In genomic region chr19:17883627-17884413, GRCh38 we compare ENCODE assay signal across 1 cellular context.
TF ChIP-seq lines count a peak whose summit lies in the region.

No MANE protein-coding gene starts in this region.

TF ChIP-seq in K562, 482 proteins besides CTCF, POLR2A, EP300 and RAD21:
- TF ChIP-seq, protein P1, sequence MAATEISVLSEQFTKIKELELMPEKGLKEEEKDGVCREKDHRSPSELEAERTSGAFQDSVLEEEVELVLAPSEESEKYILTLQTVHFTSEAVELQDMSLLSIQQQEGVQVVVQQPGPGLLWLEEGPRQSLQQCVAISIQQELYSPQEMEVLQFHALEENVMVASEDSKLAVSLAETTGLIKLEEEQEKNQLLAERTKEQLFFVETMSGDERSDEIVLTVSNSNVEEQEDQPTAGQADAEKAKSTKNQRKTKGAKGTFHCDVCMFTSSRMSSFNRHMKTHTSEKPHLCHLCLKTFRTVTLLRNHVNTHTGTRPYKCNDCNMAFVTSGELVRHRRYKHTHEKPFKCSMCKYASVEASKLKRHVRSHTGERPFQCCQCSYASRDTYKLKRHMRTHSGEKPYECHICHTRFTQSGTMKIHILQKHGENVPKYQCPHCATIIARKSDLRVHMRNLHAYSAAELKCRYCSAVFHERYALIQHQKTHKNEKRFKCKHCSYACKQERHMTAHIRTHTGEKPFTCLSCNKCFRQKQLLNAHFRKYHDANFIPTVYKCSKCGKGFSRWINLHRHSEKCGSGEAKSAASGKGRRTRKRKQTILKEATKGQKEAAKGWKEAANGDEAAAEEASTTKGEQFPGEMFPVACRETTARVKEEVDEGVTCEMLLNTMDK (IDR thresholded peaks at IDR 0.05; ENCODE audit: borderline replicate concordance, insufficient read depth, low read depth, low read length, poor library complexity, severe bottlenecking), result peak; percentile 11
- TF ChIP-seq SMARCA5 (IDR thresholded peaks at IDR 0.05) (peak; percentile 86), ADNP (tag; IDR thresholded peaks at IDR 0.05) (peak; percentile 50; the same call in 1 of the 2 replicates), HMGN3 (IDR thresholded peaks at IDR 0.05; ENCODE audit: borderline replicate concordance, extremely low read depth, insufficient read length, low read depth, low read length) (peak; percentile 36), BCOR (IDR thresholded peaks at IDR 0.05) (peak; percentile 91), ZNF695 (CRISPR knock-in tag; IDR thresholded peaks at IDR 0.05) (no peak), ILF3 (IDR thresholded peaks at IDR 0.05; ENCODE audit: borderline replicate concordance) (no peak), FUS (optimal IDR thresholded peaks at IDR 0.05; ENCODE audit: low read depth, low read length) (no peak), ZNF133 (CRISPR knock-in tag; IDR thresholded peaks at IDR 0.05) (no peak), CHD2 (IDR thresholded peaks at IDR 0.05; ENCODE audit: low read depth, low read length) (peak; percentile 90), EHMT2 (IDR thresholded peaks at IDR 0.05) (no peak), RBM22 (IDR thresholded peaks at IDR 0.05; ENCODE audit: low read depth, low read length, poor library complexity, severe bottlenecking) (no peak), RBM25 (IDR thresholded peaks at IDR 0.05; ENCODE audit: low read depth, low read length, severe bottlenecking) (peak; percentile 90), CBX1 (IDR thresholded peaks at IDR 0.05; ENCODE audit: low read depth) (0 out of 2 replicates have a peak, but pooled peaks have one; percentile 39), SMAD2 (IDR thresholded peaks at IDR 0.05; ENCODE audit: low read depth, low read length) (no peak), MBD2 (IDR thresholded peaks at IDR 0.05; ENCODE audit: borderline replicate concordance, low read depth) (no peak), ZNF124 (CRISPR knock-in tag; IDR thresholded peaks at IDR 0.05) (no peak), KDM5B (IDR thresholded peaks at IDR 0.05; ENCODE audit: insufficient replicate concordance, low read depth, low read length) (no peak), GABPA (tag; conservative IDR thresholded peaks at IDR 0.05; ENCODE audit: low read depth) (no peak), KDM1A (IDR thresholded peaks at IDR 0.05) (peak; percentile 61 to 74; a peak in 3 of 4 replicates)
- TF ChIP-seq, protein P2, sequence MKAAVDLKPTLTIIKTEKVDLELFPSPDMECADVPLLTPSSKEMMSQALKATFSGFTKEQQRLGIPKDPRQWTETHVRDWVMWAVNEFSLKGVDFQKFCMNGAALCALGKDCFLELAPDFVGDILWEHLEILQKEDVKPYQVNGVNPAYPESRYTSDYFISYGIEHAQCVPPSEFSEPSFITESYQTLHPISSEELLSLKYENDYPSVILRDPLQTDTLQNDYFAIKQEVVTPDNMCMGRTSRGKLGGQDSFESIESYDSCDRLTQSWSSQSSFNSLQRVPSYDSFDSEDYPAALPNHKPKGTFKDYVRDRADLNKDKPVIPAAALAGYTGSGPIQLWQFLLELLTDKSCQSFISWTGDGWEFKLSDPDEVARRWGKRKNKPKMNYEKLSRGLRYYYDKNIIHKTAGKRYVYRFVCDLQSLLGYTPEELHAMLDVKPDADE (conservative IDR thresholded peaks at IDR 0.05; ENCODE audit: control insufficient read depth, low read depth, low read length), result no peak
- TF ChIP-seq, protein P3, sequence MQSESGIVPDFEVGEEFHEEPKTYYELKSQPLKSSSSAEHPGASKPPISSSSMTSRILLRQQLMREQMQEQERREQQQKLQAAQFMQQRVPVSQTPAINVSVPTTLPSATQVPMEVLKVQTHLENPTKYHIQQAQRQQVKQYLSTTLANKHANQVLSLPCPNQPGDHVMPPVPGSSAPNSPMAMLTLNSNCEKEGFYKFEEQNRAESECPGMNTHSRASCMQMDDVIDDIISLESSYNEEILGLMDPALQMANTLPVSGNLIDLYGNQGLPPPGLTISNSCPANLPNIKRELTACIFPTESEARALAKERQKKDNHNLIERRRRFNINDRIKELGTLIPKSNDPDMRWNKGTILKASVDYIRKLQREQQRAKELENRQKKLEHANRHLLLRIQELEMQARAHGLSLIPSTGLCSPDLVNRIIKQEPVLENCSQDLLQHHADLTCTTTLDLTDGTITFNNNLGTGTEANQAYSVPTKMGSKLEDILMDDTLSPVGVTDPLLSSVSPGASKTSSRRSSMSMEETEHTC (IDR thresholded peaks at IDR 0.05), result no peak
- TF ChIP-seq, protein P4, sequence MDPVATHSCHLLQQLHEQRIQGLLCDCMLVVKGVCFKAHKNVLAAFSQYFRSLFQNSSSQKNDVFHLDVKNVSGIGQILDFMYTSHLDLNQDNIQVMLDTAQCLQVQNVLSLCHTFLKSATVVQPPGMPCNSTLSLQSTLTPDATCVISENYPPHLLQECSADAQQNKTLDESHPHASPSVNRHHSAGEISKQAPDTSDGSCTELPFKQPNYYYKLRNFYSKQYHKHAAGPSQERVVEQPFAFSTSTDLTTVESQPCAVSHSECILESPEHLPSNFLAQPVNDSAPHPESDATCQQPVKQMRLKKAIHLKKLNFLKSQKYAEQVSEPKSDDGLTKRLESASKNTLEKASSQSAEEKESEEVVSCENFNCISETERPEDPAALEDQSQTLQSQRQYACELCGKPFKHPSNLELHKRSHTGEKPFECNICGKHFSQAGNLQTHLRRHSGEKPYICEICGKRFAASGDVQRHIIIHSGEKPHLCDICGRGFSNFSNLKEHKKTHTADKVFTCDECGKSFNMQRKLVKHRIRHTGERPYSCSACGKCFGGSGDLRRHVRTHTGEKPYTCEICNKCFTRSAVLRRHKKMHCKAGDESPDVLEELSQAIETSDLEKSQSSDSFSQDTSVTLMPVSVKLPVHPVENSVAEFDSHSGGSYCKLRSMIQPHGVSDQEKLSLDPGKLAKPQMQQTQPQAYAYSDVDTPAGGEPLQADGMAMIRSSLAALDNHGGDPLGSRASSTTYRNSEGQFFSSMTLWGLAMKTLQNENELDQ (CRISPR knock-in tag; IDR thresholded peaks at IDR 0.05; ENCODE audit: borderline replicate concordance), result no peak
